11 cellular contexts compared by ENCODE assay signal in the genomic region with DNA sequence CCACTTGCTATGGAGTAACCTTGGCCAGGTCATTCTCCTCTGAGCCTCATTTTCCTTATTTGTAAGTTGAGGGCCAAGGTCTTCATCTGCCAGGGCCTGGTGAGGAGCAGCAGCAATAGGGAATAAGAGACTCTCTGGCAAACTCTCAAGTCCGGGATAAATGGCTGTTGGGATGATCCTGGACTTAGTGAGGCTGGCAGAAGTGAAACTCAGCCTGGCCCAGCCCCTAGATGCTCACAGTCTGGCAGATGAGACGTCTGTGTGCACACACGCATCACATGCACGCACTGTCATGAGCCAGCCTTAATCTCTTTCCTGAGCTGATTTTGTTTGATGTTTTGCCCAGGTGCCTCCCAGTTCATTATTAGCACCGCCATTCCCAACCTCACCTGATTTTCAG. TPM values are rescaled to one million over a fixed set of nuclear protein-coding genes. Genes with fewer than 3 reads are reported as not detected.
DNase-seq lines count a peak whose midpoint lies in the region; ATAC-seq and TF ChIP-seq lines count a peak whose summit lies in the region.
"Had no signal": no experiment of that assay in that cellular context is flagged by ENCODE, and none has a peak within 500 bp of the region (broad histone marks: within the 10 kb centered on the region; RNA-seq: fewer than 3 reads in every experiment).

No MANE protein-coding gene starts in this region.

- H3K79me1 ChIP-seq in H9 (ENCODE audit: insufficient read depth, low read depth, low read length, poor library complexity, severe bottlenecking) = peaks cover 14% of the 10 kb centered on the region

- H3K4me2 ChIP-seq in H9 (ENCODE audit: insufficient read depth, insufficient read length, low read length) = no peak overlapping the region

- H3K9me3 Mint-ChIP-seq in CD14-positive monocyte = peaks cover 0 to 3% (median 0%) of the 10 kb centered on the region in 7 donors
- no peaks in the 10 kb centered on the region for H3K9me3 Mint-ChIP-seq in H9
- no peaks in the 10 kb centered on the region for H3K9me3 Mint-ChIP-seq in activated CD4-positive, alpha-beta memory T cell treated with anti-CD3 and anti-CD28 coated beads, Interleukin-2, amount 10 ng/mL, durations not matched to agents 7 days and 5 days

- no peak overlapping the region for H2AFZ ChIP-seq in H9 (ENCODE audit: low read length)

- H3K27me3 ChIP-seq in H9 (ENCODE audit: insufficient read depth, low read length) (no peaks in the 10 kb centered on the region), dorsolateral prefrontal cortex (no peaks in the 10 kb centered on the region)

- H3K27me3 Mint-ChIP-seq in CD14-positive monocyte (ENCODE audit: low read depth in 3 of 3) = peaks cover 0 to 2% (median 0%) of the 10 kb centered on the region in 3 donors
- no peaks in the 10 kb centered on the region; the same call in 1 of the 2 replicates for H3K27me3 Mint-ChIP-seq in H9 (ENCODE audit: low read depth)
- no peaks in the 10 kb centered on the region for H3K27me3 Mint-ChIP-seq in activated CD4-positive, alpha-beta memory T cell treated with anti-CD3 and anti-CD28 coated beads, Interleukin-2, amount 10 ng/mL, durations not matched to agents 7 days and 5 days

- H2BK20ac ChIP-seq in H9 (ENCODE audit: low read depth, low read length, poor library complexity, severe bottlenecking) = no peak overlapping the region

- no peaks in the 10 kb centered on the region for H3K9me3 ChIP-seq in H9 (ENCODE audit: control insufficient read depth, low read depth, low read length)
- H3K9me3 ChIP-seq in mucosa of descending colon = no peaks in the 10 kb centered on the region
- H3K9me3 ChIP-seq: thoracic aorta had no signal

- peak overlapping the region; percentile 97 to 100 (median 100) for H3K27ac Mint-ChIP-seq in CD14-positive monocyte
- H3K27ac Mint-ChIP-seq in H9 = peak overlapping the region in 2 of 3 experiments; percentile 36 to 61; a peak in 2 of 7 replicates
- H3K27ac Mint-ChIP-seq in activated CD4-positive, alpha-beta memory T cell treated with anti-CD3 and anti-CD28 coated beads, Interleukin-2, amount 10 ng/mL, durations not matched to agents 7 days and 5 days = peak overlapping the region; percentile 100

- H2BK120ac ChIP-seq in H9 (ENCODE audit: low read depth, low read length, poor library complexity, severe bottlenecking) = no peak overlapping the region

- ATAC-seq in mucosa of descending colon (no peak), HG02642 (IDR thresholded peaks at IDR 0.05; ENCODE audit: poor library complexity, unreplicated experiment) (no peak)

- H3K9ac ChIP-seq in H9 (ENCODE audit: extremely low read depth, insufficient read length, low read length) = no peak overlapping the region

- POLR2A ChIA-PET in activated CD4-positive, alpha-beta memory T cell treated with anti-CD3 and anti-CD28 coated beads, Interleukin-2, amount 10 ng/mL, durations not matched to agents 7 days and 5 days (lab: Charles Lee) = interaction anchor here (0.8 to 3.6 kb wide), 2 partner anchors 8 to 24 kb away, joined by 3 to 25 read pairs; no protein-coding TSS in a partner anchor

- CTCF ChIA-PET in activated CD4-positive, alpha-beta memory T cell treated with anti-CD3 and anti-CD28 coated beads, Interleukin-2, amount 10 ng/mL, durations not matched to agents 7 days and 5 days (lab: Charles Lee) = interaction anchor here (6.4 kb wide), 1 partner anchor 26 kb away, joined by 46 read pairs; a partner anchor contains a TSS

- H3K4me3 ChIP-seq in mucosa of descending colon (no peak overlapping the region), dorsolateral prefrontal cortex (no peak overlapping the region)
- H3K4me3 ChIP-seq: thoracic aorta had no signal

- H4K5ac ChIP-seq in H9 (ENCODE audit: insufficient read length, low read depth, low read length) = no peak overlapping the region

- no peak overlapping the region for H4K8ac ChIP-seq in H9 (replicated peaks; ENCODE audit: insufficient read length, low read depth, low read length)

- no peaks in the 10 kb centered on the region for H3K36me3 ChIP-seq in mucosa of descending colon (ENCODE audit: low read depth)
- H3K36me3 ChIP-seq: thoracic aorta had no signal

- H3K4me1 Mint-ChIP-seq in CD14-positive monocyte (peaks cover 98% of the 10 kb centered on the region), H9 (peaks cover 41 to 43% of the 10 kb centered on the region in 2 experiments)
- H3K4me1 Mint-ChIP-seq in activated CD4-positive, alpha-beta memory T cell treated with anti-CD3 and anti-CD28 coated beads, Interleukin-2, amount 10 ng/mL, durations not matched to agents 7 days and 5 days = peaks cover 96% of the 10 kb centered on the region

- H2BK12ac ChIP-seq in H9 (ENCODE audit: insufficient read length, low read depth, low read length) = no peak overlapping the region

- H3K36me3 Mint-ChIP-seq in CD14-positive monocyte (peaks cover 45 to 64% of the 10 kb centered on the region in 2 donors), H9 (ENCODE audit: insufficient read depth in 1 of 3, low read depth in 3 of 3) (no peaks in the 10 kb centered on the region; a peak in 2 of 7 replicates)
- H3K36me3 Mint-ChIP-seq in activated CD4-positive, alpha-beta memory T cell treated with anti-CD3 and anti-CD28 coated beads, Interleukin-2, amount 10 ng/mL, durations not matched to agents 7 days and 5 days (ENCODE audit: low read depth) = peaks cover 13% of the 10 kb centered on the region

- no CpG with 5 or more reads among the region's 5 CpGs for WGBS in H9 (ENCODE audit: extremely low coverage, insufficient read length, low lambda C conversion rate)

- intact Hi-C loops in CD14-positive monocyte (cut with micrococcal nuclease) = no loop called here
- intact Hi-C loops in mucosa of descending colon (cut with DNase I, micrococcal nuclease) = no loop called here
- intact Hi-C loops in dorsolateral prefrontal cortex (cut with DNase I) = no loop called here

- TF ChIP-seq CTCF in CD14-positive monocyte (IDR thresholded peaks at IDR 0.05) (no peak), H9 (conservative IDR thresholded peaks at IDR 0.05) (no peak), mucosa of descending colon (IDR thresholded peaks at IDR 0.05) (no peak), dorsolateral prefrontal cortex (IDR thresholded peaks at IDR 0.05 in 54 of 56, conservative IDR thresholded peaks at IDR 0.05 in 2 of 56; ENCODE audit: low read depth in 1 of 56, partially characterized antibody in 56 of 56) (no peak)

- peaks cover 3% of the 10 kb centered on the region for H3K23me2 ChIP-seq in H9 (ENCODE audit: insufficient read length, low read depth, low read length, poor library complexity, severe bottlenecking)

- H3K56ac ChIP-seq in H9 (ENCODE audit: insufficient read length, low read depth, low read length) = no peak overlapping the region

- H3K27ac ChIP-seq in H9 (ENCODE audit: insufficient read length, low read depth, low read length) = no peak overlapping the region
- peak overlapping the region in 12 of 59 donors; percentile 11 to 57 (median 23) for H3K27ac ChIP-seq in dorsolateral prefrontal cortex

- no peak overlapping the region for H3K4me3 Mint-ChIP-seq in CD14-positive monocyte
- H3K4me3 Mint-ChIP-seq in H9 = no peak overlapping the region
- H3K4me3 Mint-ChIP-seq in activated CD4-positive, alpha-beta memory T cell treated with anti-CD3 and anti-CD28 coated beads, Interleukin-2, amount 10 ng/mL, durations not matched to agents 7 days and 5 days = no peak overlapping the region

- no peak overlapping the region for H2BK5ac ChIP-seq in H9 (ENCODE audit: insufficient read length, low read length)

- no peak overlapping the region for H2AK5ac ChIP-seq in H9 (ENCODE audit: insufficient read length, low read length)

- H3T11ph ChIP-seq in H9 (ENCODE audit: low read length) = no peak overlapping the region

- no peak overlapping the region for H4K91ac ChIP-seq in H9 (ENCODE audit: insufficient read length, low read depth, low read length)

- no peak overlapping the region for H3K14ac ChIP-seq in H9 (ENCODE audit: insufficient read depth, low read length)

- H3K23ac ChIP-seq in H9 (ENCODE audit: insufficient read length, low read depth, low read length) = no peak overlapping the region

- H3K4ac ChIP-seq in H9 (ENCODE audit: low read depth, low read length) = no peak overlapping the region

- H4K20me1 ChIP-seq in H9 (ENCODE audit: control insufficient read depth, insufficient read depth, insufficient read length) = no peaks in the 10 kb centered on the region

- H3K4me1 ChIP-seq in H9 (ENCODE audit: insufficient read depth, low read length) (peaks cover 2% of the 10 kb centered on the region; the same call in 1 of the 2 replicates), mucosa of descending colon (ENCODE audit: low read depth) (peaks cover 32% of the 10 kb centered on the region)

- H3K79me2 ChIP-seq in H9 (ENCODE audit: insufficient read depth, low read length) = 0 out of 2 replicates have a peak, but pooled peaks cover 4% of the 10 kb centered on the region

- DNase-seq in CD14-positive monocyte (ENCODE audit: low spot score) = peak; percentile 78
- DNase-seq in H9 = no peak
- DNase-seq in activated CD4-positive, alpha-beta memory T cell treated with anti-CD3 and anti-CD28 coated beads, Interleukin-2, amount 10 ng/mL, durations not matched to agents 7 days and 5 days = no peak
- DNase-seq in mucosa of descending colon = peak in 2 of 3 donors; percentile 37 to 49
- DNase-seq in mucosa of gallbladder (ENCODE audit: low spot score) = no peak
- no peak for DNase-seq in dorsolateral prefrontal cortex
- no peak for DNase-seq in iPS-NIHi7 (ENCODE audit: extremely low spot score)
- DNase-seq: NCI-H526; stimulated activated CD4-positive, alpha-beta T cell treated with anti-CD3 and anti-CD28 coated beads, Interleukin-2, amount 100 ng/mL, for 48 hours had no signal

- H2BK15ac ChIP-seq in H9 (ENCODE audit: low read depth, low read length) = no peak overlapping the region

- H3K18ac ChIP-seq in H9 (ENCODE audit: insufficient read length, low read depth, low read length) = no peak overlapping the region

RNA-seq across cellular contexts. Expression of a gene that starts 26.8 kb away (rescaled TPM):
- polyA plus RNA-seq in CD14-positive monocyte = 10 to 100 TPM; 18.4 to 24.5 TPM
- total RNA-seq in H9 (2021) (70.8 and 72.6 TPM in 2 replicates), mucosa of descending colon (10 to 100 TPM in 2 of 3 donors, 1 to 10 TPM in 1; 4.4 to 11.2 (median 10.5) TPM), mucosa of gallbladder (63.2 TPM), dorsolateral prefrontal cortex (10 to 100 TPM; 17.9 to 78.1 (median 30.7) TPM)
- 10 to 100 TPM; 59.0 to 61.5 TPM for total RNA-seq in activated CD4-positive, alpha-beta memory T cell treated with anti-CD3 and anti-CD28 coated beads, Interleukin-2, amount 10 ng/mL, durations not matched to agents 7 days and 5 days

Comparison
In these comparisons a context has a peak if more than half of its experiments do, and no peak if none do; other contexts are left out.
1. DNase-seq: peak in CD14-positive monocyte (single experiment) and mucosa of descending colon (2 of 3); none in H9 (single experiment), activated CD4-positive, alpha-beta memory T cell treated with anti-CD3 and anti-CD28 coated beads, Interleukin-2, amount 10 ng/mL, durations not matched to agents 7 days and 5 days (single experiment), mucosa of gallbladder (single experiment), dorsolateral prefrontal cortex (0 of 10) and iPS-NIHi7 (single experiment).
2. H3K27ac Mint-ChIP-seq: peak in every context shown above with its lines; median percentile 100 in CD14-positive monocyte; 100 in activated CD4-positive, alpha-beta memory T cell treated with anti-CD3 and anti-CD28 coated beads, Interleukin-2, amount 10 ng/mL, durations not matched to agents 7 days and 5 days; 48 in H9.